ENCODE assay signal across 1 cellular context in genomic region chr21:45472445-45473365, GRCh38.
TF ChIP-seq lines count a peak whose summit lies in the region.

No MANE protein-coding gene starts in this region.

TF ChIP-seq in HepG2, 621 proteins besides CTCF, POLR2A, EP300 and RAD21 (continued from another document and continues in another):
- TF ChIP-seq STAG1 (CRISPR knock-in tag; IDR thresholded peaks at IDR 0.05) (peak; percentile 29), ATF3 (CRISPR knock-in tag; IDR thresholded peaks at IDR 0.05) (no peak), KDM5B (CRISPR knock-in tag; IDR thresholded peaks at IDR 0.05; ENCODE audit: borderline replicate concordance) (peak; percentile 42; the same call in 1 of the 2 replicates), NONO (IDR thresholded peaks at IDR 0.05) (no peak), NONO (CRISPR knock-in tag; conservative IDR thresholded peaks at IDR 0.05) (peak; percentile 51; the same call in 1 of the 2 replicates), ZNF891 (CRISPR knock-in tag; IDR thresholded peaks at IDR 0.05) (peak; percentile 43; the same call in 1 of the 2 replicates), ZKSCAN5 (CRISPR knock-in tag; IDR thresholded peaks at IDR 0.05) (peak; percentile 62; the same call in 1 of the 2 replicates), ZNF367 (CRISPR knock-in tag; IDR thresholded peaks at IDR 0.05; ENCODE audit: borderline replicate concordance) (no peak), EEA1 (CRISPR knock-in tag; IDR thresholded peaks at IDR 0.05; ENCODE audit: borderline replicate concordance) (no peak), ZMYM2 (CRISPR knock-in tag; IDR thresholded peaks at IDR 0.05) (peak; percentile 59; the same call in 1 of the 2 replicates), ZFP36L1 (CRISPR knock-in tag; IDR thresholded peaks at IDR 0.05) (no peak), ATM (IDR thresholded peaks at IDR 0.05; ENCODE audit: borderline replicate concordance) (no peak), PAXIP1 (CRISPR knock-in tag; conservative IDR thresholded peaks at IDR 0.05) (peak; percentile 91), CENPT (CRISPR knock-in tag; IDR thresholded peaks at IDR 0.05; ENCODE audit: low read depth) (no peak), KDM6A (CRISPR knock-in tag; IDR thresholded peaks at IDR 0.05; ENCODE audit: low read depth) (peak; percentile 86), ZSCAN20 (CRISPR knock-in tag; IDR thresholded peaks at IDR 0.05; ENCODE audit: borderline replicate concordance) (no peak), HNRNPLL (IDR thresholded peaks at IDR 0.05; ENCODE audit: low read depth, low read length, poor library complexity, severe bottlenecking) (peak; percentile 79), FOXC1 (CRISPR knock-in tag; IDR thresholded peaks at IDR 0.05; ENCODE audit: borderline replicate concordance) (0 out of 2 replicates have a peak, but pooled peaks have one; percentile 18), RARA (CRISPR knock-in tag; IDR thresholded peaks at IDR 0.05) (peak; percentile 85), AGO2 (optimal IDR thresholded peaks at IDR 0.05; ENCODE audit: low read depth, low read length) (peak; percentile 88), ZNF280D (CRISPR knock-in tag; IDR thresholded peaks at IDR 0.05) (no peak), ELF1 (CRISPR knock-in tag; IDR thresholded peaks at IDR 0.05) (0 out of 2 replicates have a peak, but pooled peaks have one; percentile 14), ZSCAN5A (CRISPR knock-in tag; IDR thresholded peaks at IDR 0.05; ENCODE audit: borderline replicate concordance) (no peak), ZFX (CRISPR knock-in tag; IDR thresholded peaks at IDR 0.05; ENCODE audit: low read depth) (no peak), ZNF720 (CRISPR knock-in tag; IDR thresholded peaks at IDR 0.05) (no peak), ZBTB26 (CRISPR knock-in tag; IDR thresholded peaks at IDR 0.05; ENCODE audit: borderline replicate concordance) (0 out of 2 replicates have a peak, but pooled peaks have one; percentile 45)
- TF ChIP-seq, protein P1, sequence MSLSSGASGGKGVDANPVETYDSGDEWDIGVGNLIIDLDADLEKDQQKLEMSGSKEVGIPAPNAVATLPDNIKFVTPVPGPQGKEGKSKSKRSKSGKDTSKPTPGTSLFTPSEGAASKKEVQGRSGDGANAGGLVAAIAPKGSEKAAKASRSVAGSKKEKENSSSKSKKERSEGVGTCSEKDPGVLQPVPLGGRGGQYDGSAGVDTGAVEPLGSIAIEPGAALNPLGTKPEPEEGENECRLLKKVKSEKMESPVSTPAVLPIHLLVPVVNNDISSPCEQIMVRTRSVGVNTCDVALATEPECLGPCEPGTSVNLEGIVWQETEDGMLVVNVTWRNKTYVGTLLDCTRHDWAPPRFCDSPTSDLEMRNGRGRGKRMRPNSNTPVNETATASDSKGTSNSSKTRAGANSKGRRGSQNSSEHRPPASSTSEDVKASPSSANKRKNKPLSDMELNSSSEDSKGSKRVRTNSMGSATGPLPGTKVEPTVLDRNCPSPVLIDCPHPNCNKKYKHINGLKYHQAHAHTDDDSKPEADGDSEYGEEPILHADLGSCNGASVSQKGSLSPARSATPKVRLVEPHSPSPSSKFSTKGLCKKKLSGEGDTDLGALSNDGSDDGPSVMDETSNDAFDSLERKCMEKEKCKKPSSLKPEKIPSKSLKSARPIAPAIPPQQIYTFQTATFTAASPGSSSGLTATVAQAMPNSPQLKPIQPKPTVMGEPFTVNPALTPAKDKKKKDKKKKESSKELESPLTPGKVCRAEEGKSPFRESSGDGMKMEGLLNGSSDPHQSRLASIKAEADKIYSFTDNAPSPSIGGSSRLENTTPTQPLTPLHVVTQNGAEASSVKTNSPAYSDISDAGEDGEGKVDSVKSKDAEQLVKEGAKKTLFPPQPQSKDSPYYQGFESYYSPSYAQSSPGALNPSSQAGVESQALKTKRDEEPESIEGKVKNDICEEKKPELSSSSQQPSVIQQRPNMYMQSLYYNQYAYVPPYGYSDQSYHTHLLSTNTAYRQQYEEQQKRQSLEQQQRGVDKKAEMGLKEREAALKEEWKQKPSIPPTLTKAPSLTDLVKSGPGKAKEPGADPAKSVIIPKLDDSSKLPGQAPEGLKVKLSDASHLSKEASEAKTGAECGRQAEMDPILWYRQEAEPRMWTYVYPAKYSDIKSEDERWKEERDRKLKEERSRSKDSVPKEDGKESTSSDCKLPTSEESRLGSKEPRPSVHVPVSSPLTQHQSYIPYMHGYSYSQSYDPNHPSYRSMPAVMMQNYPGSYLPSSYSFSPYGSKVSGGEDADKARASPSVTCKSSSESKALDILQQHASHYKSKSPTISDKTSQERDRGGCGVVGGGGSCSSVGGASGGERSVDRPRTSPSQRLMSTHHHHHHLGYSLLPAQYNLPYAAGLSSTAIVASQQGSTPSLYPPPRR (CRISPR knock-in tag; IDR thresholded peaks at IDR 0.05; ENCODE audit: borderline replicate concordance), result peak; percentile 22; the same call in 1 of the 2 replicates
- TF ChIP-seq, protein P2, sequence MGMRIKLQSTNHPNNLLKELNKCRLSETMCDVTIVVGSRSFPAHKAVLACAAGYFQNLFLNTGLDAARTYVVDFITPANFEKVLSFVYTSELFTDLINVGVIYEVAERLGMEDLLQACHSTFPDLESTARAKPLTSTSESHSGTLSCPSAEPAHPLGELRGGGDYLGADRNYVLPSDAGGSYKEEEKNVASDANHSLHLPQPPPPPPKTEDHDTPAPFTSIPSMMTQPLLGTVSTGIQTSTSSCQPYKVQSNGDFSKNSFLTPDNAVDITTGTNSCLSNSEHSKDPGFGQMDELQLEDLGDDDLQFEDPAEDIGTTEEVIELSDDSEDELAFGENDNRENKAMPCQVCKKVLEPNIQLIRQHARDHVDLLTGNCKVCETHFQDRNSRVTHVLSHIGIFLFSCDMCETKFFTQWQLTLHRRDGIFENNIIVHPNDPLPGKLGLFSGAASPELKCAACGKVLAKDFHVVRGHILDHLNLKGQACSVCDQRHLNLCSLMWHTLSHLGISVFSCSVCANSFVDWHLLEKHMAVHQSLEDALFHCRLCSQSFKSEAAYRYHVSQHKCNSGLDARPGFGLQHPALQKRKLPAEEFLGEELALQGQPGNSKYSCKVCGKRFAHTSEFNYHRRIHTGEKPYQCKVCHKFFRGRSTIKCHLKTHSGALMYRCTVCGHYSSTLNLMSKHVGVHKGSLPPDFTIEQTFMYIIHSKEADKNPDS (CRISPR knock-in tag; IDR thresholded peaks at IDR 0.05), result peak; percentile 83; the same call in 1 of the 2 replicates
- TF ChIP-seq, protein P3, sequence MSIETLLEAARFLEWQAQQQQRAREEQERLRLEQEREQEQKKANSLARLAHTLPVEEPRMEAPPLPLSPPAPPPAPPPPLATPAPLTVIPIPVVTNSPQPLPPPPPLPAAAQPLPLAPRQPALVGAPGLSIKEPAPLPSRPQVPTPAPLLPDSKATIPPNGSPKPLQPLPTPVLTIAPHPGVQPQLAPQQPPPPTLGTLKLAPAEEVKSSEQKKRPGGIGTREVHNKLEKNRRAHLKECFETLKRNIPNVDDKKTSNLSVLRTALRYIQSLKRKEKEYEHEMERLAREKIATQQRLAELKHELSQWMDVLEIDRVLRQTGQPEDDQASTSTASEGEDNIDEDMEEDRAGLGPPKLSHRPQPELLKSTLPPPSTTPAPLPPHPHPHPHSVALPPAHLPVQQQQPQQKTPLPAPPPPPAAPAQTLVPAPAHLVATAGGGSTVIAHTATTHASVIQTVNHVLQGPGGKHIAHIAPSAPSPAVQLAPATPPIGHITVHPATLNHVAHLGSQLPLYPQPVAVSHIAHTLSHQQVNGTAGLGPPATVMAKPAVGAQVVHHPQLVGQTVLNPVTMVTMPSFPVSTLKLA (IDR thresholded peaks at IDR 0.05), result peak; percentile 79
- TF ChIP-seq, protein P4, sequence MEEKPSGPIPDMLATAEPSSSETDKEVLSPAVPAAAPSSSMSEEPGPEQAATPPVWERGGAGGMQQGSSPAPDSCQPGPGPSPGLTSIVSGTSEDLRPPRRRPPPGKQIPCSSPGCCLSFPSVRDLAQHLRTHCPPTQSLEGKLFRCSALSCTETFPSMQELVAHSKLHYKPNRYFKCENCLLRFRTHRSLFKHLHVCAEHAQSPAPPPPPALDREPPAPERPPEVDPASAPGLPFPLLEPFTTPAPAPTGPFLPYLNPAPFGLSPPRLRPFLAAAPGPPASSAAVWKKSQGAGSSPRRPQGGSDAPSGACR (CRISPR knock-in tag; IDR thresholded peaks at IDR 0.05), result peak; percentile 72
- TF ChIP-seq, protein P5, sequence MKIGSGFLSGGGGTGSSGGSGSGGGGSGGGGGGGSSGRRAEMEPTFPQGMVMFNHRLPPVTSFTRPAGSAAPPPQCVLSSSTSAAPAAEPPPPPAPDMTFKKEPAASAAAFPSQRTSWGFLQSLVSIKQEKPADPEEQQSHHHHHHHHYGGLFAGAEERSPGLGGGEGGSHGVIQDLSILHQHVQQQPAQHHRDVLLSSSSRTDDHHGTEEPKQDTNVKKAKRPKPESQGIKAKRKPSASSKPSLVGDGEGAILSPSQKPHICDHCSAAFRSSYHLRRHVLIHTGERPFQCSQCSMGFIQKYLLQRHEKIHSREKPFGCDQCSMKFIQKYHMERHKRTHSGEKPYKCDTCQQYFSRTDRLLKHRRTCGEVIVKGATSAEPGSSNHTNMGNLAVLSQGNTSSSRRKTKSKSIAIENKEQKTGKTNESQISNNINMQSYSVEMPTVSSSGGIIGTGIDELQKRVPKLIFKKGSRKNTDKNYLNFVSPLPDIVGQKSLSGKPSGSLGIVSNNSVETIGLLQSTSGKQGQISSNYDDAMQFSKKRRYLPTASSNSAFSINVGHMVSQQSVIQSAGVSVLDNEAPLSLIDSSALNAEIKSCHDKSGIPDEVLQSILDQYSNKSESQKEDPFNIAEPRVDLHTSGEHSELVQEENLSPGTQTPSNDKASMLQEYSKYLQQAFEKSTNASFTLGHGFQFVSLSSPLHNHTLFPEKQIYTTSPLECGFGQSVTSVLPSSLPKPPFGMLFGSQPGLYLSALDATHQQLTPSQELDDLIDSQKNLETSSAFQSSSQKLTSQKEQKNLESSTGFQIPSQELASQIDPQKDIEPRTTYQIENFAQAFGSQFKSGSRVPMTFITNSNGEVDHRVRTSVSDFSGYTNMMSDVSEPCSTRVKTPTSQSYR (CRISPR knock-in tag; IDR thresholded peaks at IDR 0.05; ENCODE audit: borderline replicate concordance), result peak; percentile 99
